1 cellular context compared by ENCODE assay signal in the genomic region with DNA sequence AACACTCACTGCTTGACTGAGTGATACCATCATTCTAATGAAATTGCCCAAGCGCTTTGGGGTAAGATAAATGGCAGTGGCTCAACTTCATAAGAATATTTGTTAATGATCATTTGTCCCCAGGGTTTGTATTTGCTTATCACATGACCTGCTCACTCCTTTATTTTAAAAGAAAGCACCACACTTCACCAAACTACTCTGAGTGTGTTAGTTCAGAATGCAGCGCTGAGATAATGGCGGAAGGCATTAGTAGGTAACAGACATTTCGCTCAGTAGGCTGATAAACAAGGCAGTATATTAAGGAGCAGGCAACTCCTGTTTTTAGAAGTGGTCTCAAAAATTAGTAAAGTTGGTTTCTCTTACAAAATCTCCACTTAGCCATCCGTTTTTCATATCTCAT.
TF ChIP-seq lines count a peak whose summit lies in the region.

No MANE protein-coding gene starts in this region.

TF ChIP-seq in IMR-90, 13 proteins besides CTCF, POLR2A, EP300 and RAD21 (continued from another document):
- TF ChIP-seq MAFK (IDR thresholded peaks at IDR 0.05; ENCODE audit: low read depth, low read length) (no peak), NFE2L2 (IDR thresholded peaks at IDR 0.05; ENCODE audit: low read depth, low read length) (no peak), SMC3 (IDR thresholded peaks at IDR 0.05; ENCODE audit: low read depth, low read length) (no peak), RFX5 (IDR thresholded peaks at IDR 0.05; ENCODE audit: low read depth, low read length) (no peak)
